Comparison of ENCODE assay signal across 12 cellular contexts in genomic region chr11:110858556-110858921, GRCh38.
A peak's percentile ranks its signal among the peaks of the same experiment; 100 is the strongest.
DNase-seq lines count a peak whose midpoint lies in the region; ATAC-seq, FAIRE-seq and TF ChIP-seq lines count a peak whose summit lies in the region.
"Had no signal": no experiment of that assay in that cellular context is flagged by ENCODE, and none has a peak within 500 bp of the region (broad histone marks: within the 10 kb centered on the region; RNA-seq: fewer than 3 reads in every experiment).

No MANE protein-coding gene starts in this region.

- TF ChIP-seq CTCF in heart left ventricle (IDR thresholded peaks at IDR 0.05) (no peak), stomach (IDR thresholded peaks at IDR 0.05) (no peak)

- H3K9me3 ChIP-seq in heart left ventricle (no peaks in the 10 kb centered on the region), stomach (no peaks in the 10 kb centered on the region)
- H3K9me3 ChIP-seq: left lung had no signal

- H3K4me1 ChIP-seq in heart left ventricle: peaks cover 0 to 15% (median 0%) of the 10 kb centered on the region in 12 donors
- H3K4me1 ChIP-seq in stomach: peaks cover 0 to 25% (median 9%) of the 10 kb centered on the region in 4 donors

- intact Hi-C loops in heart left ventricle (cut with DNase I) (no loop called here), stomach (cut with DNase I; ENCODE audit: low total_unique reads) (no loop called here)

- no peak for FAIRE-seq in HTR-8/SVneo (lab: Jason Lieb, UNC)

- H3K27ac ChIP-seq in heart left ventricle (peak overlapping the region in 1 of 12 donors; percentile 13), stomach (peak overlapping the region in 3 of 5 donors; percentile 55 to 70 (median 62))
- H3K27ac ChIP-seq: left lung had no signal

- WGBS in heart left ventricle, 4 donors: 45 to 60% (median 51%) methylated on average over 4 of the region's 4 CpGs
- WGBS in stomach, 5 donors: 43 to 67% (median 58%) methylated on average over 4 of the region's 4 CpGs

- no peak overlapping the region for H3K4me3 ChIP-seq in heart left ventricle
- H3K4me3 ChIP-seq in stomach: no peak overlapping the region
- H3K4me3 ChIP-seq: left lung had no signal

- TF ChIP-seq EP300 in stomach (IDR thresholded peaks at IDR 0.05): no peak

- H3K36me3 ChIP-seq in heart left ventricle: no peaks in the 10 kb centered on the region
- no peaks in the 10 kb centered on the region for H3K36me3 ChIP-seq in stomach
- H3K36me3 ChIP-seq: left lung had no signal

- DNase-seq in heart left ventricle: peak; percentile 53 to 82 (median 68)
- peak; percentile 27 for DNase-seq in stomach
- no peak for DNase-seq in HTR-8/SVneo (ENCODE audit: insufficient read length, low spot score)
- no peak for DNase-seq in foreskin melanocyte
- DNase-seq in activated CD8-positive, alpha-beta memory T cell treated with anti-CD3 and anti-CD28 coated beads for 24 hours: no peak
- DNase-seq: dermis blood vessel endothelial cell; left lung; NCI-H82; stimulated activated CD4-positive, alpha-beta T cell treated with anti-CD3 and anti-CD28 coated beads, Interleukin-1b, Interleukin-23, amount 100 ng/mL, for 48 hours had no signal

- ATAC-seq in GM19452 (IDR thresholded peaks at IDR 0.05; ENCODE audit: unreplicated experiment): peak; percentile 54
- ATAC-seq in HG03442 (IDR thresholded peaks at IDR 0.05; ENCODE audit: unreplicated experiment): peak; percentile 71
- peak; percentile 64 to 71 (median 70) for ATAC-seq in heart left ventricle
- ATAC-seq in HG02798 (IDR thresholded peaks at IDR 0.05; ENCODE audit: poor library complexity, unreplicated experiment): no peak

- H3K27me3 ChIP-seq in heart left ventricle: no peaks in the 10 kb centered on the region
- H3K27me3 ChIP-seq in stomach: no peaks in the 10 kb centered on the region
- H3K27me3 ChIP-seq: left lung had no signal

- TF ChIP-seq POLR2A in heart left ventricle (IDR thresholded peaks at IDR 0.05) (no peak), stomach (IDR thresholded peaks at IDR 0.05) (no peak)

Comparison
In these comparisons a context has a peak if more than half of its experiments do, and no peak if none do; other contexts are left out.
1. DNase-seq: peak in heart left ventricle (5 of 5) and stomach (single experiment); none in HTR-8/SVneo (single experiment), foreskin melanocyte (single experiment) and activated CD8-positive, alpha-beta memory T cell treated with anti-CD3 and anti-CD28 coated beads for 24 hours (single experiment).